16 cellular contexts compared by ENCODE assay signal in genomic region chr7:155371331-155371883, GRCh38.
DNase-seq lines count a peak whose midpoint lies in the region; ATAC-seq and TF ChIP-seq lines count a peak whose summit lies in the region.
"Had no signal": no experiment of that assay in that cellular context is flagged by ENCODE, and none has a peak within 500 bp of the region (broad histone marks: within the 10 kb centered on the region; RNA-seq: fewer than 3 reads in every experiment).

No MANE protein-coding gene starts in this region.

- H3K4me1 ChIP-seq in right atrium auricular region (peaks cover 0 to 44% of the 10 kb centered on the region in 2 donors), lower lobe of right lung (peaks cover 48% of the 10 kb centered on the region), spleen (peaks cover 35 to 50% (median 45%) of the 10 kb centered on the region in 6 donors), HAP-1 (no peaks in the 10 kb centered on the region)

- H3K4me1 Mint-ChIP-seq in WTC11, result peaks cover 29% of the 10 kb centered on the region

- no peak for TF ChIP-seq POLR2A in spleen (IDR thresholded peaks at IDR 0.05)
- TF ChIP-seq POLR2A in GM18505 (IDR thresholded peaks at IDR 0.05; ENCODE audit: borderline replicate concordance, extremely low read depth, insufficient read depth, insufficient read length), result no peak

- ATAC-seq in WTC11 (no peak), lower lobe of right lung (no peak), GM18505 (IDR thresholded peaks at IDR 0.05; ENCODE audit: unreplicated experiment) (no peak)

- CTCF ChIA-PET in WTC11 (lab: Charles Lee), result interaction anchor here (1.3 to 2.7 kb wide), 2 partner anchors 9 to 15 kb away, joined by 4 to 10 read pairs; no protein-coding TSS in a partner anchor

- H3K27ac ChIP-seq in right atrium auricular region, result no peak overlapping the region
- H3K27ac ChIP-seq in lower lobe of right lung, result no peak overlapping the region
- H3K27ac ChIP-seq in spleen, result no peak overlapping the region
- H3K27ac ChIP-seq in coronary artery, result no peak overlapping the region
- H3K27ac ChIP-seq: GM23248 had no signal

- POLR2A ChIA-PET in WTC11 (lab: Charles Lee), result no interaction called here

- H3K27me3 ChIP-seq in right atrium auricular region (peaks cover 28 to 61% of the 10 kb centered on the region in 2 donors), lower lobe of right lung (ENCODE audit: low read depth) (peaks cover 75% of the 10 kb centered on the region), spleen (replicated peaks in 1 of 7) (peaks cover 8 to 81% (median 69%) of the 10 kb centered on the region in 7 donors), HAP-1 (ENCODE audit: low read depth) (peaks cover 34% of the 10 kb centered on the region)

- in situ Hi-C loops in HAP-1 (cut with MboI; ENCODE audit: low sequenced_read_pairs), result no loop called here

- WGBS in spleen, 5 donors, result 23 to 30% (median 26%) methylated on average over 18 to 21 of the region's 21 CpGs

- no peak for TF ChIP-seq CTCF in right atrium auricular region (IDR thresholded peaks at IDR 0.05)
- TF ChIP-seq CTCF in WTC11 (IDR thresholded peaks at IDR 0.05), result no peak
- no peak for TF ChIP-seq CTCF in lower lobe of right lung (IDR thresholded peaks at IDR 0.05)
- no peak for TF ChIP-seq CTCF in spleen (IDR thresholded peaks at IDR 0.05 in 8 of 11, conservative IDR thresholded peaks at IDR 0.05 in 3 of 11)
- no peak for TF ChIP-seq CTCF in coronary artery (IDR thresholded peaks at IDR 0.05)

- H3K36me3 Mint-ChIP-seq in WTC11, result peaks cover 11% of the 10 kb centered on the region; the same call in 1 of the 2 replicates
- H3K36me3 Mint-ChIP-seq: CD4-positive, CD25-positive, alpha-beta regulatory T cell had no signal

- peaks cover 87% of the 10 kb centered on the region for H3K27me3 Mint-ChIP-seq in WTC11 (ENCODE audit: low read depth)

- H3K9me3 ChIP-seq in right atrium auricular region, result no peaks in the 10 kb centered on the region
- no peaks in the 10 kb centered on the region for H3K9me3 ChIP-seq in lower lobe of right lung
- no peaks in the 10 kb centered on the region for H3K9me3 ChIP-seq in spleen
- H3K9me3 ChIP-seq in HAP-1, result no peaks in the 10 kb centered on the region

- 0 out of 2 replicates have a peak, but pooled peaks cover 6% of the 10 kb centered on the region for H3K9me3 Mint-ChIP-seq in WTC11

- H3K4me3 ChIP-seq in right atrium auricular region (no peak overlapping the region), lower lobe of right lung (no peak overlapping the region), spleen (peak overlapping the region in 1 of 8 donors; percentile 63), HAP-1 (no peak overlapping the region), coronary artery (no peak overlapping the region)
- H3K4me3 ChIP-seq: GM12878, GM23248 had no signal

- H3K36me3 ChIP-seq in right atrium auricular region (no peaks in the 10 kb centered on the region), lower lobe of right lung (no peaks in the 10 kb centered on the region), spleen (no peaks in the 10 kb centered on the region), HAP-1 (replicated peaks) (no peaks in the 10 kb centered on the region)

- no peak overlapping the region for H3K27ac Mint-ChIP-seq in WTC11
- H3K27ac Mint-ChIP-seq: CD4-positive, CD25-positive, alpha-beta regulatory T cell had no signal

- intact Hi-C loops in cardiac septum (cut with DNase I), result loop anchor here (10.0 kb wide), 1 partner anchor 393 kb away; no protein-coding TSS in a partner anchor
- intact Hi-C loops in lower lobe of right lung (cut with DNase I), result no loop called here
- intact Hi-C loops in spleen (cut with DNase I; ENCODE audit: low total_unique reads), result loop anchor here (10.0 kb wide), 1 partner anchor 93 kb away; no protein-coding TSS in a partner anchor

- peak; percentile 46 for DNase-seq in cardiac septum (ENCODE audit: low spot score)
- DNase-seq in right atrium auricular region (ENCODE audit: low spot score), result no peak
- no peak for DNase-seq in WTC11 (ENCODE audit: low spot score)
- DNase-seq in lower lobe of right lung, result peak; percentile 32
- DNase-seq in spleen, result peak; percentile 52
- no peak for DNase-seq in HAP-1 (ENCODE audit: low spot score in 2 of 2)
- no peak for DNase-seq in coronary artery (ENCODE audit: low spot score)
- DNase-seq: CD4-positive, CD25-positive, alpha-beta regulatory T cell; DMS53; GM23248; NCI-H1417; NCI-H2029; NCI-H2171 treated with DMSO at 0.1 percent for 48 hours; NCI-H510A had no signal

- H3K4me3 Mint-ChIP-seq in WTC11, result peak overlapping the region; percentile 62

TF ChIP-seq in WTC11, 78 proteins besides CTCF, POLR2A, EP300 and RAD21:
- TF ChIP-seq PRDM15 (CRISPR knock-in tag; IDR thresholded peaks at IDR 0.05) (0 out of 2 replicates have a peak, but pooled peaks have one; percentile 14), HMGA2 (CRISPR knock-in tag; IDR thresholded peaks at IDR 0.05) (no peak)

Comparison
In these comparisons a context has a peak if more than half of its experiments do, and no peak if none do; other contexts are left out.
1. DNase-seq: peak in cardiac septum (single experiment), lower lobe of right lung (single experiment) and spleen (single experiment); none in right atrium auricular region (single experiment), WTC11 (single experiment), HAP-1 (0 of 2) and coronary artery (single experiment).